In the genomic region with DNA sequence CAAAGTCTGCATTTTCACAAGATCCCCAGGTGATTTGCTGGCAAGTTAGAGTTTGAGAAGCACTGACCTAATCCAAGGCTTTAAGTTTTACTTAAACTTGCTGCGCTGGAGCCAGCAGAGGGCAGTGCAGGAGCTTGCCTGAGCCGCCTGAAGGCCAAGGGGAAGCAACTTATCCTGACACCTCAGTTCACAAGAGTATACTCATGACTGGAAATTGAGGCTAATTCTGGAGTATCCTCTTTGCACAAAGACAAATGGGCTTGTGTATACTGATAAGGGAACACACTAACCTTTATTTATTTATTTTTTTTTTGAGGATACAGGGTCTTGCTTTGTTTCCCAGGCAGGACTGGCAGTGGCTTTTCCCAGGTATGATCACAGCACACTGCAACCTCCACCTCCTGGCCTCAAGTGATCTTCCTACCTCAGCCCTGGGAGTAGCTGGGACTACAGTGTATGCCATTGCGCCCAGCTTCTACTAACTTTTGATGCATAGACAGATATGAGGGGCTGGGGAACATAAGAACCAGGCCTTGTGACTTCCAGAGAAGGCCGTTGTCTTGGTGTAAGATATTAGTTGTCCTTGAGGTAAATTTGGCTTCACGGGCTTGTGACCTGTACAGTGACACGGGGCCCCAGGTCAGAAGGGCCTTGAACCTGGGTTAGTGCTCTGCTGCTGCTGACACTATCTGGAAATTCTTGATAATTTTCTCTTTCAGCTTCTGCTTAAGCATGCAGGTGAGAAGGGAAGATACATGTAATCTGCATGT, we compare ENCODE assay signal across 8 cellular contexts. TPM values are rescaled to one million over a fixed set of nuclear protein-coding genes. Genes with fewer than 3 reads are reported as not detected.
DNase-seq lines count a peak whose midpoint lies in the region; ATAC-seq, FAIRE-seq and TF ChIP-seq lines count a peak whose summit lies in the region.

No MANE protein-coding gene starts in this region.

- CTCF ChIA-PET in A549 (lab: Yijun Ruan, JAX): interaction anchor here (0.7 to 3.5 kb wide), 48 partner anchors 9 to 745 kb away, joined by 3 to 21 read pairs (median 4); a partner anchor contains a TSS
- CTCF ChIA-PET in naive thymus-derived CD4-positive, alpha-beta T cell (lab: Charles Lee): interaction anchor here (0.6 to 5.7 kb wide), 35 partner anchors 8 to 394 kb away, joined by 3 to 67 read pairs (median 6); a partner anchor contains a TSS

- H3K4me3 Mint-ChIP-seq in naive thymus-derived CD4-positive, alpha-beta T cell: peak overlapping the region in 7 of 10 donors; percentile 23 to 54 (median 39)

- TF ChIP-seq POLR2A in A549 (IDR thresholded peaks at IDR 0.05; ENCODE audit: low read length) (no peak), GM15510 (IDR thresholded peaks at IDR 0.05; ENCODE audit: borderline replicate concordance, extremely low read depth, insufficient read length) (peak; percentile 25)

- no peak for TF ChIP-seq EP300 in A549 (IDR thresholded peaks at IDR 0.05)

- no peak overlapping the region for H3K4me3 ChIP-seq in A549
- H3K4me3 ChIP-seq in naive thymus-derived CD4-positive, alpha-beta T cell (ENCODE audit: low read length): no peak overlapping the region

- peaks cover 10 to 37% (median 13%) of the 10 kb centered on the region in 5 donors for H3K36me3 Mint-ChIP-seq in naive thymus-derived CD4-positive, alpha-beta T cell

- peaks cover under 1 to 47% (median 8%) of the 10 kb centered on the region in 7 donors for H3K4me1 Mint-ChIP-seq in naive thymus-derived CD4-positive, alpha-beta T cell

- peak; percentile 45 to 77 for DNase-seq in A549 (ENCODE audit: low read depth in 1 of 2, low spot score in 1 of 2)
- DNase-seq in NOMO-1 treated with DMSO at 0.1 percent for 48 hours (lab: John Stamatoyannopoulos, UW; ENCODE audit: unreplicated experiment): peak; percentile 59
- DNase-seq in activated CD8-positive, alpha-beta memory T cell treated with anti-CD3 and anti-CD28 coated beads, Interleukin-2, amount 50 U/mL, for 48 hours: peak; percentile 81
- peak; percentile 20 for DNase-seq in epithelial cell of prostate (ENCODE audit: low read depth, low spot score)
- DNase-seq in naive thymus-derived CD4-positive, alpha-beta T cell: peak; percentile 52 to 74 (median 67)
- peak; percentile 33 to 65 (median 54) for DNase-seq in stimulated activated naive CD4-positive, alpha-beta T cell (lab: John Stamatoyannopoulos, UW)

- no peaks in the 10 kb centered on the region for H3K27me3 ChIP-seq in naive thymus-derived CD4-positive, alpha-beta T cell (ENCODE audit: control insufficient read depth in 2 of 2, insufficient read depth in 2 of 2, low read length in 2 of 2)

- peak; percentile 80 for TF ChIP-seq CTCF in A549 (IDR thresholded peaks at IDR 0.05)

- 31% methylated on average over 6 of the region's 6 CpGs for WGBS in A549 (ENCODE audit: missing lambda C conversion rate)

- intact Hi-C loops in naive thymus-derived CD4-positive, alpha-beta T cell (cut with micrococcal nuclease): loop anchor here (1.0 to 2.0 kb wide), 8 partner anchors 7 to 247 kb away; a partner anchor contains a TSS

- POLR2A ChIA-PET in A549 (lab: Yijun Ruan, JAX): interaction anchor here (0.6 kb wide), 1 partner anchor 15 kb away, joined by 3 read pairs; no protein-coding TSS in a partner anchor
- POLR2A ChIA-PET in naive thymus-derived CD4-positive, alpha-beta T cell (lab: Charles Lee): interaction anchor here (0.6 to 5.4 kb wide), 14 partner anchors 8 to 122 kb away, joined by 3 to 59 read pairs (median 4); a partner anchor contains a TSS

- no peaks in the 10 kb centered on the region for H3K27me3 Mint-ChIP-seq in naive thymus-derived CD4-positive, alpha-beta T cell

- peaks cover 12 to 44% (median 18%) of the 10 kb centered on the region in 3 experiments for H3K36me3 ChIP-seq in naive thymus-derived CD4-positive, alpha-beta T cell (ENCODE audit: control insufficient read depth in 2 of 3, insufficient read depth in 3 of 3, low read length in 3 of 3)

- peak; percentile 92 to 97 for ATAC-seq in A549
- ATAC-seq in HG03196 (IDR thresholded peaks at IDR 0.05; ENCODE audit: unreplicated experiment): peak; percentile 56
- peak; percentile 92 for ATAC-seq in naive thymus-derived CD4-positive, alpha-beta T cell

- H3K27ac ChIP-seq in A549 (no peak overlapping the region), epithelial cell of prostate (no peak overlapping the region)
- peak overlapping the region; percentile 56 for H3K27ac ChIP-seq in naive thymus-derived CD4-positive, alpha-beta T cell (ENCODE audit: low read depth, low read length)

- H3K9me3 ChIP-seq in A549: no peaks in the 10 kb centered on the region
- no peaks in the 10 kb centered on the region for H3K9me3 ChIP-seq in naive thymus-derived CD4-positive, alpha-beta T cell (ENCODE audit: control insufficient read depth in 2 of 3, low read length in 3 of 3)

- peak overlapping the region in 3 of 9 donors; percentile 69 to 93 (median 88) for H3K27ac Mint-ChIP-seq in naive thymus-derived CD4-positive, alpha-beta T cell

- peak; percentile 18 for FAIRE-seq in A549 (lab: Jason Lieb, UNC)

- H3K4me1 ChIP-seq in A549: no peaks in the 10 kb centered on the region
- peaks cover 26 to 41% of the 10 kb centered on the region in 2 donors for H3K4me1 ChIP-seq in naive thymus-derived CD4-positive, alpha-beta T cell (ENCODE audit: control insufficient read depth in 2 of 2, insufficient read depth in 2 of 2, low read length in 2 of 2)

- peak; percentile 73 to 78 for TF ChIP-seq RAD21 in A549 (conservative IDR thresholded peaks at IDR 0.05 in 1 of 2, IDR thresholded peaks at IDR 0.05 in 1 of 2)

- no peaks in the 10 kb centered on the region for H3K9me3 Mint-ChIP-seq in naive thymus-derived CD4-positive, alpha-beta T cell

- no peak overlapping the region for H3K4me2 ChIP-seq in A549

TF ChIP-seq in A549, 52 proteins besides CTCF, POLR2A, EP300 and RAD21:
- no peak for TF ChIP-seq TP53 (CRISPR knock-in tag; IDR thresholded peaks at IDR 0.05)
- peak; percentile 64; the same call in 2 of the 3 replicates for TF ChIP-seq SMC3 (IDR thresholded peaks at IDR 0.05)
TF ChIP-seq in A549: peak in this region for 1.

RNA-seq across cellular contexts. Expression of a gene that starts 29.0 kb away (rescaled TPM):
- polyA plus RNA-seq in A549 (2011; rRNA removed) (not detected in 2 replicates), A549 (2017; fragmentation: RNase III; extraction: RNeasy Plus Mini Kit Qiagen cat#74134 plus additional on column Dnase treatment) (not detected in 3 replicates)
- not detected in 2 replicates for polyA plus RNA-seq in A549 (2012; cell fraction: cytosol; rRNA removed)
- not detected in 2 replicates for polyA plus RNA-seq in A549 (2012; cell fraction: nucleus; rRNA removed)
- not detected in 2 replicates for polyA minus RNA-seq in A549 (2011; rRNA and poly(A)+ RNA removed)
- 10 to 100 TPM; 18.3 to 90.3 (median 31.9) TPM for total RNA-seq in naive thymus-derived CD4-positive, alpha-beta T cell
- 10 to 100 TPM; 14.6 to 17.4 TPM for polyA plus RNA-seq in naive thymus-derived CD4-positive, alpha-beta T cell

RNA-seq across cellular contexts. Expression of a gene that starts 35.8 kb away (rescaled TPM):
- polyA plus RNA-seq in A549 (2011; rRNA removed): not detected in 2 replicates
- polyA plus RNA-seq in A549 (2012; cell fraction: cytosol; rRNA removed): not detected in 2 replicates
- polyA plus RNA-seq in A549 (2012; cell fraction: nucleus; rRNA removed): not detected in 2 replicates
- not detected in 3 replicates for polyA plus RNA-seq in A549 (2017; fragmentation: RNase III; extraction: RNeasy Plus Mini Kit Qiagen cat#74134 plus additional on column Dnase treatment)
- polyA minus RNA-seq in A549 (2011; rRNA and poly(A)+ RNA removed): not detected in 2 replicates
- 100 to 1,000 TPM; 253 to 438 (median 358) TPM for total RNA-seq in naive thymus-derived CD4-positive, alpha-beta T cell
- 100 to 1,000 TPM; 200 to 223 TPM for polyA plus RNA-seq in naive thymus-derived CD4-positive, alpha-beta T cell

Comparison
In these comparisons a context has a peak if more than half of its experiments do, and no peak if none do; other contexts are left out.
1. DNase-seq: peak in every context shown above with its lines; median percentile 81 in activated CD8-positive, alpha-beta memory T cell treated with anti-CD3 and anti-CD28 coated beads, Interleukin-2, amount 50 U/mL, for 48 hours; 67 in naive thymus-derived CD4-positive, alpha-beta T cell; 61 in A549; 59 in NOMO-1 treated with DMSO at 0.1 percent for 48 hours; 54 in stimulated activated naive CD4-positive, alpha-beta T cell; 20 in epithelial cell of prostate.
2. RNA of a gene that starts 29.0 kb away (polyA plus RNA-seq): 14.6 to 17.4 TPM in naive thymus-derived CD4-positive, alpha-beta T cell; not detected in A549; every median in the first group is over 10 times any median in the second.
3. RNA of a gene that starts 35.8 kb away (polyA plus RNA-seq): 200 to 223 TPM in naive thymus-derived CD4-positive, alpha-beta T cell; not detected in A549; every median in the first group is over 100 times any median in the second.
4. Peak in every context shown above with its lines, with median percentiles within 50 percentile points of each other: ATAC-seq.